Comparison of ENCODE assay signal across 8 cellular contexts in the genomic region with DNA sequence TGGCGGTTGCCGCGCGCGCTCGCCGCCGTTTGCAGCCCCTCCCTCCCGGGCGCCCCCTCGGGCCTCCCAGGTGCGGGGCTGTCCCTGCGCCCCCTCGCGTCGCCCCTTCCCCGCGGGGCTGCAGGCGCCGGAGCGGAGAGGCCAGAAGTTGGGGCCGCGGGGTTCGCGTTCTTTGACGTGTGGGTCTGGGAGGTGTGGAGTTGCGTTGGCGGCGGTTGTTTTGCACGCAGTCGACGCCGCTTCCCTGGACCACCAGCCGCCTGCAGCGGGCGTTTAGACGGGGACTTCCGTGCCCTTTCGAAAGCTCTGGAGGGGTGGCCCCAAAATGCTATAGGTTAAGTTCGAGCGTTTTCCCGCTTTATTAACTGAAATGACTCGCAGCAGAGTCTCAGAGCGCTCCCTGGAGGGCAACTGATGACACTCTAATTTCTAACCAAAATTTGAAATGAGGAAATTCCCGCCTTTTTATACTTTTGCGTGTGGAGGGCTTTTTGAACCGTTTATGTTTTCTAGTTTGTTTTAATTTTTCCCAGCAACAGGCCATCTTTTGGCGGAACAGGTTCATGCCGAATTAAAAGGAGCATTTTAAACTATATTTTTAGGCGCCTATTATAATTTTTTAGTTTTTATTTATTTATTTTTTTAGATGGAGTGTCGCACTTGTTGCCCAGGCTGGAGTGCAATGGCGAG. TPM values are rescaled to one million over a fixed set of nuclear protein-coding genes. Genes with fewer than 3 reads are reported as not detected.
A peak's percentile ranks its signal among the peaks of the same experiment; 100 is the strongest.
DNase-seq lines count a peak whose midpoint lies in the region; ATAC-seq lines count a peak whose summit lies in the region.

No MANE protein-coding gene starts in this region.

- POLR2A ChIA-PET in activated CD4-positive, alpha-beta memory T cell treated with anti-CD3 and anti-CD28 coated beads for 36 hours (lab: Charles Lee): interaction anchor here (1.0 to 4.1 kb wide), 8 partner anchors 11 to 225 kb away, joined by 4 to 39 read pairs (median 8); a partner anchor contains a TSS

- peaks cover 4% of the 10 kb centered on the region for H3K36me3 Mint-ChIP-seq in CD4-positive, CD25-positive, alpha-beta regulatory T cell
- H3K36me3 Mint-ChIP-seq in activated CD4-positive, alpha-beta memory T cell treated with anti-CD3 and anti-CD28 coated beads for 36 hours: peaks cover 47% of the 10 kb centered on the region

- intact Hi-C loops in activated CD4-positive, alpha-beta memory T cell treated with anti-CD3 and anti-CD28 coated beads for 36 hours (cut with micrococcal nuclease): loop anchor here (1.0 to 5.0 kb wide), 10 partner anchors 13 to 1750 kb away; a partner anchor contains a TSS

- DNase-seq in CD4-positive, CD25-positive, alpha-beta regulatory T cell: peak; percentile 78 to 96 (median 87)
- DNase-seq in NCI-H774 (lab: John Stamatoyannopoulos, UW): peak; percentile 89
- DNase-seq in activated CD4-positive, alpha-beta memory T cell treated with anti-CD3 and anti-CD28 coated beads for 36 hours: peak; percentile 94
- DNase-seq in lung microvascular endothelial cell (ENCODE audit: low read depth in 2 of 2): peak; percentile 84 to 86
- peak; percentile 69 for DNase-seq in stimulated activated CD8-positive, alpha-beta memory T cell treated with anti-CD3 and anti-CD28 coated beads, Interleukin-12 subunit alpha, Interleukin-12 subunit beta, amount 100 ng/mL, for 1 hour (ENCODE audit: low read depth)

- CTCF ChIA-PET in activated CD4-positive, alpha-beta memory T cell treated with anti-CD3 and anti-CD28 coated beads for 36 hours (lab: Charles Lee): interaction anchor here (0.5 to 8.3 kb wide), 13 partner anchors 11 to 140 kb away, joined by 3 to 89 read pairs (median 3); no protein-coding TSS in a partner anchor

- peaks cover 61% of the 10 kb centered on the region for H3K4me1 ChIP-seq in CD4-positive, CD25-positive, alpha-beta regulatory T cell (ENCODE audit: control insufficient read depth, insufficient read depth, low read length, poor library complexity, severe bottlenecking)
- peaks cover 13% of the 10 kb centered on the region for H3K4me1 ChIP-seq in ectodermal cell (ENCODE audit: control insufficient read depth, insufficient read depth, low read length)

- no peaks in the 10 kb centered on the region for H3K27me3 ChIP-seq in CD4-positive, CD25-positive, alpha-beta regulatory T cell (ENCODE audit: control insufficient read depth, insufficient read depth, low read length)
- H3K27me3 ChIP-seq in ectodermal cell (ENCODE audit: control insufficient read depth, insufficient read depth, low read length, poor library complexity, severe bottlenecking): no peaks in the 10 kb centered on the region

- WGBS in ectodermal cell, 2 experiments: 0 to 1% methylated on average over 49 to 51 of the region's 52 CpGs

- peak overlapping the region; percentile 95 for H3K27ac ChIP-seq in CD4-positive, CD25-positive, alpha-beta regulatory T cell (ENCODE audit: insufficient read depth, low read length, poor library complexity, severe bottlenecking)
- H3K27ac ChIP-seq in ectodermal cell (ENCODE audit: insufficient read depth, low read depth, low read length, poor library complexity, severe bottlenecking): peak overlapping the region; percentile 98

- H3K9me3 Mint-ChIP-seq in CD4-positive, CD25-positive, alpha-beta regulatory T cell: no peaks in the 10 kb centered on the region
- H3K9me3 Mint-ChIP-seq in activated CD4-positive, alpha-beta memory T cell treated with anti-CD3 and anti-CD28 coated beads for 36 hours: no peaks in the 10 kb centered on the region

- no peaks in the 10 kb centered on the region for H3K36me3 ChIP-seq in CD4-positive, CD25-positive, alpha-beta regulatory T cell (ENCODE audit: control insufficient read depth, insufficient read depth, low read length)
- H3K36me3 ChIP-seq in ectodermal cell (ENCODE audit: control insufficient read depth, insufficient read depth, low read length): no peaks in the 10 kb centered on the region

- peak overlapping the region; percentile 97 to 100 (median 100) for H3K4me3 Mint-ChIP-seq in CD4-positive, CD25-positive, alpha-beta regulatory T cell
- peak overlapping the region; percentile 96 for H3K4me3 Mint-ChIP-seq in activated CD4-positive, alpha-beta memory T cell treated with anti-CD3 and anti-CD28 coated beads for 36 hours

- peak; percentile 52 to 60 for ATAC-seq in CD4-positive, CD25-positive, alpha-beta regulatory T cell (ENCODE audit: low read depth in 2 of 2)
- ATAC-seq in GM19397 (IDR thresholded peaks at IDR 0.05; ENCODE audit: unreplicated experiment) (peak; percentile 46), HG03571 (IDR thresholded peaks at IDR 0.05; ENCODE audit: unreplicated experiment) (peak; percentile 61)

- peaks cover 5 to 66% (median 35%) of the 10 kb centered on the region in 4 donors for H3K4me1 Mint-ChIP-seq in CD4-positive, CD25-positive, alpha-beta regulatory T cell
- H3K4me1 Mint-ChIP-seq in activated CD4-positive, alpha-beta memory T cell treated with anti-CD3 and anti-CD28 coated beads for 36 hours (ENCODE audit: low read depth): peaks cover 26% of the 10 kb centered on the region

- peak overlapping the region; percentile 99 to 100 (median 99) for H3K27ac Mint-ChIP-seq in CD4-positive, CD25-positive, alpha-beta regulatory T cell
- H3K27ac Mint-ChIP-seq in activated CD4-positive, alpha-beta memory T cell treated with anti-CD3 and anti-CD28 coated beads for 36 hours: peak overlapping the region; percentile 99

- peaks cover 15% of the 10 kb centered on the region for H3K27me3 Mint-ChIP-seq in CD4-positive, CD25-positive, alpha-beta regulatory T cell
- H3K27me3 Mint-ChIP-seq in activated CD4-positive, alpha-beta memory T cell treated with anti-CD3 and anti-CD28 coated beads for 36 hours: peaks cover 1% of the 10 kb centered on the region

- peak overlapping the region; percentile 90 for H3K4me3 ChIP-seq in CD4-positive, CD25-positive, alpha-beta regulatory T cell (ENCODE audit: low read depth, low read length)
- H3K4me3 ChIP-seq in ectodermal cell (ENCODE audit: insufficient read depth, low read depth, low read length): peak overlapping the region; percentile 86

- H3K9me3 ChIP-seq in CD4-positive, CD25-positive, alpha-beta regulatory T cell (ENCODE audit: control insufficient read depth in 2 of 2, low read length in 2 of 2): no peaks in the 10 kb centered on the region
- H3K9me3 ChIP-seq in ectodermal cell (ENCODE audit: control insufficient read depth, low read length): no peaks in the 10 kb centered on the region

RNA-seq across cellular contexts. Expression of a gene that starts 0.9 kb away (rescaled TPM):
- total RNA-seq in CD4-positive, CD25-positive, alpha-beta regulatory T cell: 105 TPM
- polyA plus RNA-seq in CD4-positive, CD25-positive, alpha-beta regulatory T cell: 10 to 100 TPM; 40.3 to 65.7 (median 58.2) TPM
- total RNA-seq in activated CD4-positive, alpha-beta memory T cell treated with anti-CD3 and anti-CD28 coated beads for 36 hours: 100 to 1,000 TPM; 371 to 375 TPM
- 208 TPM for polyA plus RNA-seq in ectodermal cell (2013, experiment 1 of 4)
- 212 TPM for polyA plus RNA-seq in ectodermal cell (2013, experiment 2 of 4)
- polyA plus RNA-seq in ectodermal cell (2013, experiment 3 of 4): 175 TPM
- polyA plus RNA-seq in ectodermal cell (2013, experiment 4 of 4): 177 TPM
- total RNA-seq in lung microvascular endothelial cell: 36.1 and 55.1 TPM in 2 replicates

Comparison
In these comparisons a context has a peak if more than half of its experiments do, and no peak if none do; other contexts are left out.
1. Peak in every context shown above with its lines: DNase-seq, ATAC-seq, H3K4me3 ChIP-seq and H3K27ac ChIP-seq.